In genomic region chr18:48193521-48194251, GRCh38 we compare ENCODE assay signal across 18 cellular contexts.
DNase-seq lines count a peak whose midpoint lies in the region; ATAC-seq and TF ChIP-seq lines count a peak whose summit lies in the region.
"Had no signal": no experiment of that assay in that cellular context is flagged by ENCODE, and none has a peak within 500 bp of the region (broad histone marks: within the 10 kb centered on the region; RNA-seq: fewer than 3 reads in every experiment).

No MANE protein-coding gene starts in this region.

- no peak overlapping the region for H3K27ac ChIP-seq in body of pancreas
- no peak overlapping the region for H3K27ac ChIP-seq in MM.1S (ENCODE audit: low read length)
- H3K27ac ChIP-seq: A549, RWPE1 had no signal

- no peak overlapping the region for H3K4me2 ChIP-seq in MM.1S (ENCODE audit: low read depth, low read length)
- H3K4me2 ChIP-seq: A549 had no signal

- H4K20me1 ChIP-seq in MM.1S (ENCODE audit: insufficient read depth, low read length) = no peaks in the 10 kb centered on the region

- H3K79me2 ChIP-seq in MM.1S (ENCODE audit: low read length) = no peaks in the 10 kb centered on the region

- DNase-seq in D341Med (ENCODE audit: low spot score) (peak; percentile 14), body of pancreas (no peak), left ventricle myocardium superior (peak; percentile 67), omental fat pad (ENCODE audit: low spot score) (no peak), MM.1S (no peak)
- DNase-seq: activated CD4-positive, alpha-beta T cell treated with anti-CD3 and anti-CD28 coated beads for 36 hours; activated naive CD4-positive, alpha-beta T cell treated with anti-CD3 and anti-CD28 coated beads, Interleukin-2, amount 50 U/mL, for 16 hours; activated T-cell treated with anti-CD3 and anti-CD28 coated beads, Interleukin-2, amount 50 U/mL, for 72 hours; BE2C; cortex of kidney; NCI-H1436 treated with DMSO at 0.1 percent for 48 hours; NCI-H524 treated with DMSO at 0.1 percent for 48 hours; stimulated activated CD4-positive, alpha-beta T cell treated with anti-CD3 and anti-CD28 coated beads, Interleukin-15, amount 100 ng/mL, for 24 hours had no signal

- H3K4me3 ChIP-seq in body of pancreas (no peak overlapping the region), MM.1S (ENCODE audit: low read length) (no peak overlapping the region)
- H3K4me3 ChIP-seq: A549 had no signal

- 73 to 82% methylated on average over 8 of the region's 8 CpGs for WGBS in body of pancreas, 2 donors

- no peak overlapping the region for H3K9ac ChIP-seq in MM.1S (ENCODE audit: low read length)

- ATAC-seq in body of pancreas (peak; percentile 15), left ventricle myocardium superior (peak; percentile 97), omental fat pad (ENCODE audit: low FRiP score) (peak; percentile 19), HG02885 (IDR thresholded peaks at IDR 0.05; ENCODE audit: poor library complexity, unreplicated experiment) (no peak), GM18861 (IDR thresholded peaks at IDR 0.05; ENCODE audit: unreplicated experiment) (no peak)
- ATAC-seq in activated CD4-positive, CD25-positive, alpha-beta regulatory T cell treated with anti-CD3 and anti-CD28 coated beads, Interleukin-2, amount 50 U/mL, for 24 hours = no peak
- ATAC-seq: A549; activated CD4-positive, alpha-beta T cell treated with anti-CD3 and anti-CD28 coated beads for 36 hours; activated T-cell treated with anti-CD3 and anti-CD28 coated beads, Interleukin-2, amount 50 U/mL, for 72 hours had no signal

- TF ChIP-seq POLR2A in body of pancreas (IDR thresholded peaks at IDR 0.05) = no peak

- H3K36me3 ChIP-seq in body of pancreas (replicated peaks in 1 of 2; ENCODE audit: insufficient read depth in 1 of 2, low read depth in 2 of 2) = no peaks in the 10 kb centered on the region
- H3K36me3 ChIP-seq in MM.1S (replicated peaks; ENCODE audit: insufficient read depth, low read length) = no peaks in the 10 kb centered on the region
- H3K36me3 ChIP-seq: BE2C had no signal

- H3K27me3 ChIP-seq in body of pancreas (no peaks in the 10 kb centered on the region), MM.1S (replicated peaks; ENCODE audit: insufficient read depth, low read length) (no peaks in the 10 kb centered on the region; the same call in 1 of the 2 replicates)
- H3K27me3 ChIP-seq: BE2C had no signal

- intact Hi-C loops in body of pancreas (cut with DNase I) (no loop called here), left ventricle myocardium superior (cut with micrococcal nuclease) (no loop called here)

- H3K9me2 ChIP-seq in MM.1S (replicated peaks; ENCODE audit: insufficient read depth, low read length) = no peaks in the 10 kb centered on the region

- H3K4me1 ChIP-seq in body of pancreas (peaks cover 11% of the 10 kb centered on the region), MM.1S (ENCODE audit: low read length) (no peaks in the 10 kb centered on the region)
- H3K4me1 ChIP-seq: A549, BE2C had no signal

- H3K9me3 ChIP-seq in body of pancreas (no peaks in the 10 kb centered on the region), MM.1S (replicated peaks; ENCODE audit: insufficient read depth, low read length) (no peaks in the 10 kb centered on the region)
- H3K9me3 ChIP-seq: A549, BE2C had no signal

- no peaks in the 10 kb centered on the region for H3F3A ChIP-seq in MM.1S (ENCODE audit: insufficient read depth, low read length)

- H2AFZ ChIP-seq in MM.1S (ENCODE audit: low read length) = no peak overlapping the region

- no peak for TF ChIP-seq CTCF in body of pancreas (IDR thresholded peaks at IDR 0.05)
- no peak for TF ChIP-seq CTCF in omental fat pad (IDR thresholded peaks at IDR 0.05)
- no peak for TF ChIP-seq CTCF in MM.1S (IDR thresholded peaks at IDR 0.05; ENCODE audit: low read length)

Comparison
In these comparisons a context has a peak if more than half of its experiments do, and no peak if none do; other contexts are left out.
1. DNase-seq: peak in D341Med (single experiment) and left ventricle myocardium superior (single experiment); none in body of pancreas (0 of 4), omental fat pad (single experiment) and MM.1S (single experiment).
2. ATAC-seq: peak in body of pancreas (single experiment), left ventricle myocardium superior (single experiment) and omental fat pad (single experiment); none in HG02885 (single experiment), activated CD4-positive, CD25-positive, alpha-beta regulatory T cell treated with anti-CD3 and anti-CD28 coated beads, Interleukin-2, amount 50 U/mL, for 24 hours (0 of 2) and GM18861 (single experiment).